16 cellular contexts compared by ENCODE assay signal in genomic region chr12:104583311-104583710, GRCh38.
DNase-seq lines count a peak whose midpoint lies in the region; ATAC-seq and TF ChIP-seq lines count a peak whose summit lies in the region.
"Had no signal": no experiment of that assay in that cellular context is flagged by ENCODE, and none has a peak within 500 bp of the region (broad histone marks: within the 10 kb centered on the region; RNA-seq: fewer than 3 reads in every experiment).

No MANE protein-coding gene starts in this region.

- H3K4me1 ChIP-seq in GM23248 (ENCODE audit: insufficient read depth) (peaks cover 26% of the 10 kb centered on the region), tibial nerve (peaks cover 0 to 5% (median 0%) of the 10 kb centered on the region in 4 donors)
- H3K4me1 ChIP-seq: upper lobe of left lung had no signal

- DNase-seq in GM10248 (ENCODE audit: extremely low spot score) = peak; percentile 51
- DNase-seq in GM23248 = no peak
- DNase-seq in tibial nerve (ENCODE audit: low spot score in 2 of 2) = no peak
- no peak for DNase-seq in kidney glomerular epithelial cell (lab: John Stamatoyannopoulos, UW)
- no peak for DNase-seq in stimulated activated CD4-positive, alpha-beta T cell treated with anti-CD3 and anti-CD28 coated beads, Interleukin-2, amount 100 ng/mL, for 48 hours
- DNase-seq: activated naive CD4-positive, alpha-beta T cell; caudate nucleus; MV-4-11; right cardiac atrium; Right ventricle myocardium superior; upper lobe of left lung; WERI-Rb-1 had no signal

- in situ Hi-C loops in GM23248 (cut with MboI) = no loop called here

- H3K9me3 ChIP-seq in SU-DHL-6 (ENCODE audit: insufficient read depth, low read length) = no peaks in the 10 kb centered on the region
- H3K9me3 ChIP-seq in GM23248 (ENCODE audit: low read depth) = no peaks in the 10 kb centered on the region
- no peaks in the 10 kb centered on the region for H3K9me3 ChIP-seq in tibial nerve
- H3K9me3 ChIP-seq: upper lobe of left lung had no signal

- H3K79me2 ChIP-seq in SU-DHL-6 (ENCODE audit: insufficient read depth, low read length) = no peaks in the 10 kb centered on the region
- peaks cover 12% of the 10 kb centered on the region; the same call in 1 of the 2 replicates for H3K79me2 ChIP-seq in GM23248 (ENCODE audit: insufficient read depth)

- H3K4me2 ChIP-seq in SU-DHL-6 (ENCODE audit: low read depth, low read length, poor library complexity, severe bottlenecking) (peak overlapping the region; percentile 64), GM23248 (ENCODE audit: unreplicated experiment) (no peak overlapping the region)

- H4K20me1 ChIP-seq in SU-DHL-6 (ENCODE audit: low read depth, low read length) = no peaks in the 10 kb centered on the region
- H4K20me1 ChIP-seq in GM23248 (ENCODE audit: insufficient read depth) = no peaks in the 10 kb centered on the region

- CTCF ChIA-PET in GM10248 (lab: Yijun Ruan, JAX) = interaction anchor here (0.6 to 4.7 kb wide), 9 partner anchors 11 to 201 kb away, joined by 3 to 35 read pairs (median 4); no protein-coding TSS in a partner anchor

- peak overlapping the region; percentile 75 for H2AFZ ChIP-seq in SU-DHL-6 (ENCODE audit: low read depth, low read length, severe bottlenecking)
- no peak overlapping the region for H2AFZ ChIP-seq in GM23248

- H3K9ac ChIP-seq in SU-DHL-6 (ENCODE audit: low read length) = peak overlapping the region; percentile 33
- H3K9ac ChIP-seq in GM23248 = no peak overlapping the region

- WGBS in GM23248 (ENCODE audit: low coverage in 1 of 2, low lambda C conversion rate in 2 of 2, missing lambda C conversion rate in 2 of 2), 2 experiments = 85 to 94% methylated on average over 4 of the region's 4 CpGs
- 60 to 73% methylated on average over 4 of the region's 4 CpGs for WGBS in tibial nerve, 2 donors

- H3K9me2 ChIP-seq in SU-DHL-6 (replicated peaks; ENCODE audit: insufficient read depth, low read length) (no peaks in the 10 kb centered on the region), GM23248 (ENCODE audit: insufficient read depth) (no peaks in the 10 kb centered on the region)

- H3F3A ChIP-seq in SU-DHL-6 (ENCODE audit: insufficient read depth) (no peaks in the 10 kb centered on the region), GM23248 (ENCODE audit: insufficient read depth) (peaks cover 26% of the 10 kb centered on the region)

- H3K27me3 ChIP-seq in SU-DHL-6 (ENCODE audit: low read length) = no peaks in the 10 kb centered on the region
- no peaks in the 10 kb centered on the region for H3K27me3 ChIP-seq in GM23248 (replicated peaks; ENCODE audit: insufficient read depth)
- no peaks in the 10 kb centered on the region for H3K27me3 ChIP-seq in tibial nerve
- H3K27me3 ChIP-seq: upper lobe of left lung had no signal

- ATAC-seq in GM19438 (IDR thresholded peaks at IDR 0.05; ENCODE audit: low read depth, unreplicated experiment) (peak; percentile 37), HG02870 (IDR thresholded peaks at IDR 0.05; ENCODE audit: unreplicated experiment) (peak; percentile 42)
- ATAC-seq: right cardiac atrium had no signal

- H3K27ac ChIP-seq in SU-DHL-6 (ENCODE audit: low read depth, low read length) = peak overlapping the region; percentile 71
- no peak overlapping the region for H3K27ac ChIP-seq in GM23248
- no peak overlapping the region for H3K27ac ChIP-seq in tibial nerve
- H3K27ac ChIP-seq: HL-60, upper lobe of left lung, WERI-Rb-1 had no signal

- no peaks in the 10 kb centered on the region for H3K36me3 ChIP-seq in SU-DHL-6 (ENCODE audit: low read length)
- H3K36me3 ChIP-seq in GM23248 (ENCODE audit: low read depth) = no peaks in the 10 kb centered on the region
- no peaks in the 10 kb centered on the region for H3K36me3 ChIP-seq in tibial nerve
- H3K36me3 ChIP-seq: upper lobe of left lung, WERI-Rb-1 had no signal

- TF ChIP-seq CTCF in GM10248 (IDR thresholded peaks at IDR 0.05; ENCODE audit: control extremely low read depth, extremely low read depth, low read depth, missing control alignments) (no peak), SU-DHL-6 (IDR thresholded peaks at IDR 0.05; ENCODE audit: insufficient read depth, low read length, poor library complexity, severe bottlenecking) (no peak), tibial nerve (IDR thresholded peaks at IDR 0.05) (no peak)

- no peak for TF ChIP-seq POLR2A in tibial nerve (IDR thresholded peaks at IDR 0.05)

- H3K4me3 ChIP-seq in SU-DHL-6 (ENCODE audit: insufficient read depth, low read length, poor library complexity, severe bottlenecking) = peak overlapping the region; percentile 29
- no peak overlapping the region for H3K4me3 ChIP-seq in GM23248
- H3K4me3 ChIP-seq in tibial nerve = no peak overlapping the region
- H3K4me3 ChIP-seq: upper lobe of left lung had no signal

- POLR2A ChIA-PET in GM10248 (lab: Yijun Ruan, JAX) = interaction anchor here (1.1 kb wide), 1 partner anchor 16 kb away, joined by 3 read pairs; no protein-coding TSS in a partner anchor

- TF ChIP-seq EP300 in tibial nerve (IDR thresholded peaks at IDR 0.05) = no peak
